29 cellular contexts compared by ENCODE assay signal in the genomic region with DNA sequence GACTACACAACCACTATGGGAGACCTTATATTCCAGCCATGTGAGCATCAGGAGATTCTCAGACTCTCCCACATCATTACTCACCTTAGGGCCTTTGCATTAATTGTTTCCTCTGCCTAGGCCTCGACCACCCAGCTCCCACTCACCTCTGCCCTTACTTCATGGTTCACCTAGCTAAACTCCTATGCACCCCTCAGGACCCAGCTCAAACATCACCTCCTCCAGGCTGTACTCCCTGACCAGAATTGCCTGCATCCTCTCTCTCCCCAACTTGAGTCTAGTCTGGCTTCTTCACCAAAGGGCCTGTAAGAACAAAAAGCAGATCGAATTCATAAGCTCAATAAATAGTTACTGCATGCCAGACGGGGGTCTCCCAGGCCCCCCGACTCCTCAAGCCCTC.
"Had no signal": no experiment of that assay in that cellular context is flagged by ENCODE, and none has a peak within 500 bp of the region (broad histone marks: within the 10 kb centered on the region; RNA-seq: fewer than 3 reads in every experiment).

No MANE protein-coding gene starts in this region.

- H3K4me3 ChIP-seq: ascending aorta, breast epithelium, cardiac muscle cell, colonic mucosa had no signal

- H3K9me3 ChIP-seq: ascending aorta, breast epithelium, colonic mucosa had no signal

- DNase-seq: activated CD4-positive, alpha-beta memory T cell treated with anti-CD3 and anti-CD28 coated beads, Interleukin-2, amount 10 ng/mL, durations not matched to agents 7 days and 5 days; activated CD4-positive, alpha-beta T cell treated with anti-CD3 and anti-CD28 coated beads for 1 hour; activated CD4-positive, alpha-beta T cell treated with anti-CD3 and anti-CD28 coated beads for 4 hours; activated CD4-positive, alpha-beta T cell treated with anti-CD3 and anti-CD28 coated beads, Interleukin-2, amount 10 ng/mL, durations not matched to agents 7 days and 5 days; activated CD4-positive, alpha-beta T cell treated with anti-CD3 and anti-CD28 coated beads, Interleukin-2, amount 50 U/mL, for 4 hours; activated CD8-positive, alpha-beta memory T cell treated with anti-CD3 and anti-CD28 coated beads, Interleukin-2, amount 50 U/mL, for 48 hours; activated effector memory CD4-positive, alpha-beta T cell treated with Interleukin-2 at 50 U/mL for 16 hours; activated gamma-delta T cell treated with Interleukin-2 at 50 U/mL for 16 hours; activated naive CD8-positive, alpha-beta T cell treated with anti-CD3 and anti-CD28 coated beads, Interleukin-2, amount 10 ng/mL, durations not matched to agents 7 days and 5 days; activated T-cell treated with anti-CD3 and anti-CD28 coated beads for 4 hours; activated T-cell treated with anti-CD3 and anti-CD28 coated beads, Interleukin-2, amount 50 U/mL, for 24 hours; activated T-cell treated with anti-CD3 and anti-CD28 coated beads, Interleukin-2, amount 50 U/mL, for 72 hours; central memory CD4-positive, alpha-beta T cell; cerebellar nuclear complex; colonic mucosa; effector CD8-positive, alpha-beta T cell; foreskin fibroblast; head of caudate nucleus; hippocampal formation; T-helper 17 cell; T1000 had no signal

- H3K27ac ChIP-seq: ascending aorta, breast epithelium, cardiac muscle cell, colonic mucosa had no signal

- H3K4me1 ChIP-seq: ascending aorta, colonic mucosa had no signal

- H3K36me3 Mint-ChIP-seq: activated naive CD4-positive, alpha-beta T cell treated with anti-CD3 and anti-CD28 coated beads, Interleukin-2, amount 50 U/mL, for 24 hours; activated naive CD8-positive, alpha-beta T cell treated with anti-CD3 and anti-CD28 coated beads, Interleukin-2, amount 10 ng/mL, durations not matched to agents 7 days and 5 days; brain; WTC11 had no signal

- H3K27ac Mint-ChIP-seq: activated CD4-positive, alpha-beta memory T cell treated with anti-CD3 and anti-CD28 coated beads, Interleukin-2, amount 10 ng/mL, durations not matched to agents 7 days and 5 days; activated CD4-positive, alpha-beta T cell treated with anti-CD3 and anti-CD28 coated beads, Interleukin-2, amount 10 ng/mL, durations not matched to agents 7 days and 5 days; activated naive CD4-positive, alpha-beta T cell treated with anti-CD3 and anti-CD28 coated beads for 36 hours; activated naive CD4-positive, alpha-beta T cell treated with anti-CD3 and anti-CD28 coated beads, Interleukin-2, amount 50 U/mL, for 24 hours; activated naive CD8-positive, alpha-beta T cell treated with anti-CD3 and anti-CD28 coated beads, Interleukin-2, amount 10 ng/mL, durations not matched to agents 7 days and 5 days; activated T-cell treated with anti-CD3 and anti-CD28 coated beads, Interleukin-2, amount 50 U/mL, for 24 hours; activated T-cell treated with anti-CD3 and anti-CD28 coated beads, Interleukin-2, amount 50 U/mL, for 72 hours; brain; T-helper 2 cell treated with Interferon-gamma antibody and Interleukin-4, amounts not matched to agents 5 μg/mL and 100 μg/mL, for 36 hours; WTC11 had no signal

- H3K9me3 Mint-ChIP-seq: activated CD4-positive, alpha-beta memory T cell treated with anti-CD3 and anti-CD28 coated beads, Interleukin-2, amount 10 ng/mL, durations not matched to agents 7 days and 5 days; activated CD4-positive, alpha-beta T cell treated with anti-CD3 and anti-CD28 coated beads, Interleukin-2, amount 10 ng/mL, durations not matched to agents 7 days and 5 days; activated naive CD4-positive, alpha-beta T cell treated with anti-CD3 and anti-CD28 coated beads for 36 hours; activated naive CD4-positive, alpha-beta T cell treated with anti-CD3 and anti-CD28 coated beads, Interleukin-2, amount 50 U/mL, for 24 hours; activated naive CD8-positive, alpha-beta T cell treated with anti-CD3 and anti-CD28 coated beads, Interleukin-2, amount 10 ng/mL, durations not matched to agents 7 days and 5 days; activated T-cell treated with anti-CD3 and anti-CD28 coated beads, Interleukin-2, amount 50 U/mL, for 24 hours; activated T-cell treated with anti-CD3 and anti-CD28 coated beads, Interleukin-2, amount 50 U/mL, for 72 hours; brain; T-helper 2 cell treated with Interferon-gamma antibody and Interleukin-4, amounts not matched to agents 5 μg/mL and 100 μg/mL, for 36 hours; WTC11 had no signal

- H3K36me3 ChIP-seq: ascending aorta, breast epithelium, cardiac muscle cell, colonic mucosa had no signal

- ATAC-seq: T-helper 17 cell, WTC11 had no signal

- H3K4me3 Mint-ChIP-seq: activated CD4-positive, alpha-beta memory T cell treated with anti-CD3 and anti-CD28 coated beads, Interleukin-2, amount 10 ng/mL, durations not matched to agents 7 days and 5 days; activated CD4-positive, alpha-beta T cell treated with anti-CD3 and anti-CD28 coated beads, Interleukin-2, amount 10 ng/mL, durations not matched to agents 7 days and 5 days; activated naive CD4-positive, alpha-beta T cell treated with anti-CD3 and anti-CD28 coated beads for 36 hours; activated naive CD4-positive, alpha-beta T cell treated with anti-CD3 and anti-CD28 coated beads, Interleukin-2, amount 50 U/mL, for 24 hours; activated naive CD8-positive, alpha-beta T cell treated with anti-CD3 and anti-CD28 coated beads, Interleukin-2, amount 10 ng/mL, durations not matched to agents 7 days and 5 days; activated T-cell treated with anti-CD3 and anti-CD28 coated beads, Interleukin-2, amount 50 U/mL, for 24 hours; activated T-cell treated with anti-CD3 and anti-CD28 coated beads, Interleukin-2, amount 50 U/mL, for 72 hours; brain; T-helper 17 cell; T-helper 2 cell treated with Interferon-gamma antibody and Interleukin-4, amounts not matched to agents 5 μg/mL and 100 μg/mL, for 36 hours; WTC11 had no signal

- H3K27me3 ChIP-seq: ascending aorta, breast epithelium, cardiac muscle cell, colonic mucosa had no signal
